ENCODE assay signal across 8 cellular contexts in genomic region chr9:83978992-83979811, GRCh38. TPM values are rescaled to one million over a fixed set of nuclear protein-coding genes. Genes with fewer than 3 reads are reported as not detected.
DNase-seq lines count a peak whose midpoint lies in the region; ATAC-seq, FAIRE-seq and TF ChIP-seq lines count a peak whose summit lies in the region.

No MANE protein-coding gene starts in this region.

- FAIRE-seq in bronchial epithelial cell (lab: Jason Lieb, UNC) = no peak
- no peak for FAIRE-seq in small intestine (lab: Jason Lieb, UNC)

- peaks cover 59 to 75% of the 10 kb centered on the region in 2 donors for H3K4me1 Mint-ChIP-seq in immature natural killer cell

- no peaks in the 10 kb centered on the region for H3K9me3 ChIP-seq in small intestine (ENCODE audit: control insufficient read depth, low read depth)

- H3K36me3 ChIP-seq in bronchial epithelial cell (ENCODE audit: control insufficient read depth, insufficient read depth, low read length) = peaks cover 13% of the 10 kb centered on the region
- peaks cover 7 to 12% of the 10 kb centered on the region in 2 donors for H3K36me3 ChIP-seq in small intestine (ENCODE audit: control insufficient read depth in 2 of 2, insufficient read depth in 2 of 2, low read length in 2 of 2)

- no peak for TF ChIP-seq CTCF in bronchial epithelial cell (IDR thresholded peaks at IDR 0.05; ENCODE audit: insufficient read depth, low read length, severe bottlenecking)

- no peaks in the 10 kb centered on the region for H3K9me3 Mint-ChIP-seq in immature natural killer cell

- H3K27ac Mint-ChIP-seq in immature natural killer cell = peak overlapping the region; percentile 97 to 100 (median 98)

- H3K27ac ChIP-seq in small intestine (ENCODE audit: low read depth in 1 of 2, low read length in 1 of 2) = peak overlapping the region; percentile 92 to 100

- H3K4me3 Mint-ChIP-seq in immature natural killer cell = peak overlapping the region; percentile 93 to 100 (median 95)

- 0% methylated on average over 42 to 55 of the region's 55 CpGs for WGBS in small intestine, 3 donors

- H3K27me3 Mint-ChIP-seq in immature natural killer cell (ENCODE audit: low read depth in 3 of 3) = peaks cover 21 to 32% (median 25%) of the 10 kb centered on the region in 3 donors

- DNase-seq in Daoy (ENCODE audit: low read depth) (peak; percentile 92), NCI-H2107 (lab: John Stamatoyannopoulos, UW) (peak; percentile 45), bronchial epithelial cell (ENCODE audit: low read depth) (peak; percentile 55), immature natural killer cell (peak; percentile 87 to 89 (median 89)), small intestine (peak; percentile 82)
- peak; percentile 69 to 79 (median 72) for DNase-seq in activated CD4-positive, CD25-positive, alpha-beta regulatory T cell (lab: John Stamatoyannopoulos, UW)

- H3K27me3 ChIP-seq in bronchial epithelial cell (ENCODE audit: control insufficient read depth, insufficient read depth, low read length) = no peaks in the 10 kb centered on the region
- no peaks in the 10 kb centered on the region for H3K27me3 ChIP-seq in small intestine (ENCODE audit: control insufficient read depth in 2 of 2, insufficient read depth in 2 of 2, low read length in 2 of 2)

- H3K4me3 ChIP-seq in bronchial epithelial cell (ENCODE audit: low read depth, low read length) (peak overlapping the region; percentile 86), small intestine (ENCODE audit: low read depth in 1 of 2, low read length in 2 of 2) (peak overlapping the region; percentile 88 to 92)

- peaks cover 0 to 5% of the 10 kb centered on the region in 2 donors for H3K4me1 ChIP-seq in small intestine (ENCODE audit: control insufficient read depth in 2 of 2, insufficient read depth in 1 of 2, low read depth in 1 of 2, low read length in 1 of 2)

- peaks cover 23 to 39% (median 24%) of the 10 kb centered on the region in 3 donors for H3K36me3 Mint-ChIP-seq in immature natural killer cell

- ATAC-seq in HG02610 (IDR thresholded peaks at IDR 0.05; ENCODE audit: unreplicated experiment) (peak; percentile 30), HG02884 (IDR thresholded peaks at IDR 0.05; ENCODE audit: unreplicated experiment) (no peak)

RNA-seq across cellular contexts. Expression of gene HNRNPK, which starts 0.8 kb away (rescaled TPM):
- total RNA-seq in Daoy (2014; rRNA removed; shearing (Covaris generic)) = 597 and 602 TPM in 2 replicates
- total RNA-seq in bronchial epithelial cell = 485 and 531 TPM in 2 replicates
- polyA plus RNA-seq in immature natural killer cell (1,000 to 10,000 TPM in 1 of 3 donors, 100 to 1,000 TPM in 2; 752 to 1,158 (median 931) TPM), small intestine (100 to 1,000 TPM; 257 to 356 (median 269) TPM)

RNA-seq across cellular contexts. Expression of gene RMI1, which starts 1.4 kb away (rescaled TPM):
- total RNA-seq in Daoy (2014; rRNA removed; shearing (Covaris generic)) = 8.8 and 9.6 TPM in 2 replicates
- 3.7 and 4.7 TPM in 2 replicates for total RNA-seq in bronchial epithelial cell
- polyA plus RNA-seq in immature natural killer cell (1 to 10 TPM; 4.5 to 7.4 (median 4.9) TPM), small intestine (1 to 10 TPM; 3.2 to 6.4 (median 5.4) TPM)

RNA-seq across cellular contexts. Expression of gene KIF27, which starts 58.0 kb away (rescaled TPM):
- total RNA-seq in Daoy (2014; rRNA removed; shearing (Covaris generic)) = 2.2 and 2.7 TPM in 2 replicates
- 5.0 and 5.5 TPM in 2 replicates for total RNA-seq in bronchial epithelial cell
- polyA plus RNA-seq in immature natural killer cell (1 to 10 TPM; 1.5 to 1.8 (median 1.8) TPM), small intestine (1 to 10 TPM in 2 of 3 donors, under 1 TPM in 1; 0.27 to 1.6 (median 1.1) TPM)
